Comparison of ENCODE assay signal across 31 cellular contexts in the genomic region with DNA sequence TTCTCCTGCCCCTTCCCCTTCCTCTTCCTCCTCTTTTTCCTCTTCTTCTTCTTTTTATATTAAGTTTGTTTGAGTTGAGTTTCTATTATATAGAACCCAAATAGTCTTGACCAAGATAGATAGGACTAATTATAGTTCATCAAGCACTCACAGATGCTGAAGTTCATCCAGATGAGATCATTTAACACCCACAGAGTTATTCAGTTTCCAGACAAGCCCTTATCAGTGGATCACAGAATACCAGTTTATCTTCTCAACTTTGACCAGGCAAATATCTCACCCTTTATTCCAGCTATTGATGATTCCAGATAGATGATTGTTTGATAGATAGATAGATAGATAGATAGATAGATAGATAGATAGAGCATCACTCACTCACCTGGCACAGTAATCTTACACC.
"Had no signal": no experiment of that assay in that cellular context is flagged by ENCODE, and none has a peak within 500 bp of the region (broad histone marks: within the 10 kb centered on the region; RNA-seq: fewer than 3 reads in every experiment).

No MANE protein-coding gene starts in this region.

- H3K9me2 ChIP-seq: SK-N-SH had no signal

- H3K4me1 ChIP-seq: Peyer's patch, SJSA1 had no signal

- DNase-seq: activated CD4-positive, alpha-beta memory T cell treated with anti-CD3 and anti-CD28 coated beads, Interleukin-2, amount 10 ng/mL, durations not matched to agents 7 days and 5 days; activated CD4-positive, alpha-beta T cell treated with anti-CD3 and anti-CD28 coated beads for 36 hours; activated CD4-positive, alpha-beta T cell treated with anti-CD3 and anti-CD28 coated beads, Interleukin-2, amount 50 U/mL, for 1 hour; activated CD8-positive, alpha-beta memory T cell treated with anti-CD3 and anti-CD28 coated beads for 24 hours; activated CD8-positive, alpha-beta memory T cell treated with anti-CD3 and anti-CD28 coated beads, Interleukin-2, amount 10 ng/mL, durations not matched to agents 7 days and 5 days; activated CD8-positive, alpha-beta memory T cell treated with anti-CD3 and anti-CD28 coated beads, Interleukin-2, amount 50 U/mL, for 48 hours; activated effector memory CD4-positive, alpha-beta T cell treated with Interleukin-2 at 50 U/mL for 16 hours; activated naive CD4-positive, alpha-beta T cell treated with anti-CD3 and anti-CD28 coated beads, Interleukin-2, amount 10 ng/mL, durations not matched to agents 7 days and 5 days; activated naive CD8-positive, alpha-beta T cell treated with anti-CD3 and anti-CD28 coated beads, Interleukin-2, amount 50 U/mL, for 24 hours; activated T-cell treated with anti-CD3 and anti-CD28 coated beads, Interleukin-2, amount 50 U/mL, for 48 hours; amniotic stem cell; aorta; brain microvascular endothelial cell; central memory CD4-positive, alpha-beta T cell; MM.1S; MV-4-11; NCI-H1092; NCI-H1417; NCI-H146; NCI-H187; NCI-H2029 treated with DMSO at 0.1 percent for 48 hours; NCI-H2171 treated with DMSO at 0.1 percent for 48 hours; NCI-H345; NCI-H524 treated with DMSO at 0.1 percent for 48 hours; Peyer's patch; RPMI8226; SHP77 treated with DMSO at 0.1 percent for 48 hours; SK-N-SH had no signal

- H3K4me2 ChIP-seq: KMS-11, SK-N-SH had no signal

- H3K27ac ChIP-seq: brain microvascular endothelial cell, KMS-11, Peyer's patch, SJSA1 had no signal

- H3K27me3 ChIP-seq: Peyer's patch had no signal

- H3K4me3 ChIP-seq: Peyer's patch, SJSA1 had no signal

- ATAC-seq: activated CD4-positive, alpha-beta T cell treated with anti-CD3 and anti-CD28 coated beads for 36 hours; activated CD8-positive, alpha-beta memory T cell treated with anti-CD3 and anti-CD28 coated beads, Interleukin-2, amount 10 ng/mL, durations not matched to agents 7 days and 5 days; activated naive CD8-positive, alpha-beta T cell treated with anti-CD3 and anti-CD28 coated beads, Interleukin-2, amount 50 U/mL, for 24 hours had no signal

- FAIRE-seq: TTC549 had no signal

- H3K36me3 ChIP-seq: brain microvascular endothelial cell, Peyer's patch, SJSA1 had no signal

- H3K9ac ChIP-seq: KMS-11, SK-N-SH had no signal

- H3K9me3 ChIP-seq: Peyer's patch, SJSA1, SK-N-SH had no signal
